ENCODE assay signal across 8 cellular contexts in the genomic region with DNA sequence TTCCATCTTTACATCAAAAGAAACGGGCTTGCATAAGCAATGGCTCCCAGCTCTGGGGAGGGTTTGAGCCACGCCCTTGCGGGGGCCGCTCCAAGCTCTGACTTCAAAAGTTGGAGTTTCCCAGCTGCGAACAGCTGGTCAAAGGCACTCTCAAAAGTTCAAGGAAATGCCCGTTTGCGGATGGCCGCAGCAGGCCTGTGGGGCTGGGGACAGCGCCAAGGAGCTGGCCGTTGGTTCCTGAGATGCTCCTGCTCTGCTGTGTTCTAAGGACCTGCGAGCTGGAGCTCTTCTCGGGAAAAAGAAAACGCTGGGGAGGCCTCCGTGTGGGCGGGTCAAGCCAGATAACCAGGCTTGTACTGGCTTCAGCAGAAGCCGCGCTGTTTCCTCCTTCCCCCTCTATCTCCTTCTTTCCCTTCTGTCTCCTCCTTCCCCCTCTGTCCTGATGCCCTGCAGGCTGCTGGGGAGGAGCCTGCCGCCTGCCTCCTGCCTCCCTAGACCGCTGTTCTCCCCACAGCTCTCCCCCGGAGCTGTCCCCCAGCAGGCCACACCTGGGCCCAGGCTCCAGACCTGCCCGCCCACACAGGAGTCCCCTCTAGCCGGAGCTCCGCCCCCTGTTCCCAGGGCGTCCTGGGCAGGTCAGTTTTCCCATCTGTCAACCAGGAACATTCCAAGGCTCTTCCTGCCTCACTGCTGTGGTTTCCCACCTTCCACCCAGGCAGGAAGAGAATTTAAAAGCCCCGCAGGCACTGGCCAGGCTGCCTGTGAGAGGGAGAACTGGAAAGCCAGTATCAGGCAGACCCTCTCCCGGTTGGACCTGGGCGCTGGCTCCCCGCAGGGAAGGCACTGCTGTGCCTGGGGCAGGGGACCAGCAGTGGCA. TPM values are rescaled to one million over a fixed set of nuclear protein-coding genes. Genes with fewer than 3 reads are reported as not detected.
DNase-seq lines count a peak whose midpoint lies in the region; ATAC-seq and TF ChIP-seq lines count a peak whose summit lies in the region.

No MANE protein-coding gene starts in this region.

- H3K36me3 ChIP-seq in osteoblast (ENCODE audit: insufficient read depth, low read length), result peaks cover 11% of the 10 kb centered on the region

- no peaks in the 10 kb centered on the region for H3K27me3 ChIP-seq in osteoblast (ENCODE audit: insufficient read depth, low read length)

- H3K4me1 ChIP-seq in osteoblast (ENCODE audit: insufficient read depth, low read length), result peaks cover 12% of the 10 kb centered on the region

- no peak for DNase-seq in activated T-cell treated with anti-CD3 and anti-CD28 coated beads, Interleukin-2, amount 50 U/mL, for 4 hours
- DNase-seq in activated T-cell treated with anti-CD3 and anti-CD28 coated beads for 4 hours (no peak), SW480 (ENCODE audit: low spot score) (peak; percentile 90), fibroblast of mammary gland (ENCODE audit: low read depth) (peak; percentile 80), osteoblast (ENCODE audit: insufficient read length, low spot score, missing footprints) (peak; percentile 96), GOT3 (lab: John Stamatoyannopoulos, UW) (no peak), hypothalamus (lab: John Stamatoyannopoulos, UW) (no peak)

- H3K4me3 ChIP-seq in fibroblast of mammary gland (ENCODE audit: control insufficient read depth, low read depth, low read length), result peak overlapping the region; percentile 32
- H3K4me3 ChIP-seq in osteoblast (ENCODE audit: insufficient read depth, low read length), result peak overlapping the region; percentile 69

- peak overlapping the region; percentile 90 for H2AFZ ChIP-seq in osteoblast (ENCODE audit: low read length)

- TF ChIP-seq CTCF in fibroblast of mammary gland (conservative IDR thresholded peaks at IDR 0.05; ENCODE audit: control insufficient read depth, insufficient read depth, low read depth, low read length) (no peak), osteoblast (IDR thresholded peaks at IDR 0.05; ENCODE audit: extremely low read depth, low read depth, low read length) (no peak)

- H3K36me3 Mint-ChIP-seq in activated T-cell treated with anti-CD3 and anti-CD28 coated beads, Interleukin-2, amount 50 U/mL, for 4 hours (ENCODE audit: insufficient read depth), result peaks cover 17% of the 10 kb centered on the region

- no peaks in the 10 kb centered on the region for H3K9me3 Mint-ChIP-seq in activated T-cell treated with anti-CD3 and anti-CD28 coated beads, Interleukin-2, amount 50 U/mL, for 4 hours

- peak; percentile 23 to 41 for ATAC-seq in activated T-cell treated with anti-CD3 and anti-CD28 coated beads, Interleukin-2, amount 50 U/mL, for 4 hours
- ATAC-seq in GM19397 (IDR thresholded peaks at IDR 0.05; ENCODE audit: unreplicated experiment), result no peak

- no peak overlapping the region for H3K4me3 Mint-ChIP-seq in activated T-cell treated with anti-CD3 and anti-CD28 coated beads, Interleukin-2, amount 50 U/mL, for 4 hours

- H3K27ac ChIP-seq in osteoblast (ENCODE audit: low read depth, low read length), result peak overlapping the region; percentile 51

- H3K79me2 ChIP-seq in osteoblast (ENCODE audit: insufficient read depth, low read length), result no peaks in the 10 kb centered on the region

- H3K27me3 Mint-ChIP-seq in activated T-cell treated with anti-CD3 and anti-CD28 coated beads, Interleukin-2, amount 50 U/mL, for 4 hours (ENCODE audit: low read depth), result no peaks in the 10 kb centered on the region

- H3K4me2 ChIP-seq in osteoblast (ENCODE audit: insufficient read depth, low read length), result peak overlapping the region; percentile 88

- peaks cover 3% of the 10 kb centered on the region for H3K4me1 Mint-ChIP-seq in activated T-cell treated with anti-CD3 and anti-CD28 coated beads, Interleukin-2, amount 50 U/mL, for 4 hours (ENCODE audit: low read depth)

- H4K20me1 ChIP-seq in osteoblast (ENCODE audit: insufficient read depth, low read length), result no peaks in the 10 kb centered on the region

- H3K9me3 ChIP-seq in osteoblast (ENCODE audit: low read depth, low read length), result no peaks in the 10 kb centered on the region

RNA-seq across cellular contexts. Expression of a gene that starts 14.1 kb away (rescaled TPM):
- 10 to 100 TPM in 1 of 3 donors, 1 to 10 TPM in 2; 5.2 to 10.2 (median 5.7) TPM for total RNA-seq in activated T-cell treated with anti-CD3 and anti-CD28 coated beads, Interleukin-2, amount 50 U/mL, for 4 hours
- total RNA-seq in osteoblast, result 6.8 and 8.3 TPM in 2 replicates

RNA-seq across cellular contexts. Expression of a gene that starts 22.7 kb away (rescaled TPM):
- under 1 TPM in 1 of 3 donors, not detected in 2; 0.08 TPM for total RNA-seq in activated T-cell treated with anti-CD3 and anti-CD28 coated beads, Interleukin-2, amount 50 U/mL, for 4 hours
- 0.36 and 1.5 TPM in 2 replicates for total RNA-seq in osteoblast

Comparison
In these comparisons a context has a peak if more than half of its experiments do, and no peak if none do; other contexts are left out.
1. DNase-seq: peak in SW480 (single experiment), fibroblast of mammary gland (single experiment) and osteoblast (single experiment); none in activated T-cell treated with anti-CD3 and anti-CD28 coated beads, Interleukin-2, amount 50 U/mL, for 4 hours (single experiment), activated T-cell treated with anti-CD3 and anti-CD28 coated beads for 4 hours (single experiment), GOT3 (single experiment) and hypothalamus (0 of 51).